In genomic region chr1:228154685-228155571, GRCh38 we compare ENCODE assay signal across 7 cellular contexts. TPM values are rescaled to one million over a fixed set of nuclear protein-coding genes. Genes with fewer than 3 reads are reported as not detected.
A peak's percentile ranks its signal among the peaks of the same experiment; 100 is the strongest.
DNase-seq lines count a peak whose midpoint lies in the region; ATAC-seq and TF ChIP-seq lines count a peak whose summit lies in the region.

No MANE protein-coding gene starts in this region.

- no peak overlapping the region for H2AFZ ChIP-seq in PC-3 (ENCODE audit: low read length)

- H3K27ac ChIP-seq in PC-3 (ENCODE audit: low read length) = no peak overlapping the region

- no peak overlapping the region for H3K4me3 Mint-ChIP-seq in central memory CD8-positive, alpha-beta T cell

- H3K4me1 Mint-ChIP-seq in central memory CD8-positive, alpha-beta T cell = peaks cover 6% of the 10 kb centered on the region

- peaks cover 20% of the 10 kb centered on the region for H3K36me3 Mint-ChIP-seq in central memory CD8-positive, alpha-beta T cell (ENCODE audit: insufficient read depth)

- H3K9ac ChIP-seq in PC-3 (ENCODE audit: low read length) = no peak overlapping the region

- no peaks in the 10 kb centered on the region for H4K20me1 ChIP-seq in PC-3 (ENCODE audit: low read length)

- H3K36me3 ChIP-seq in PC-3 (ENCODE audit: low read depth, low read length) = no peaks in the 10 kb centered on the region

- no TSS peak for BruUV-seq in PC-3 (replicated peaks; lab: Mats Ljungman, UMichigan)

- H3K4me2 ChIP-seq in PC-3 (ENCODE audit: low read length) = no peak overlapping the region

- TF ChIP-seq RAD21 in Ishikawa (IDR thresholded peaks at IDR 0.05; ENCODE audit: low read depth) = no peak

- H3F3A ChIP-seq in PC-3 (ENCODE audit: low read length, unreplicated experiment) = no peaks in the 10 kb centered on the region

- ATAC-seq in PC-3 (peak; percentile 28), HG02970 (IDR thresholded peaks at IDR 0.05; ENCODE audit: low FRiP score, unreplicated experiment) (no peak)
- ATAC-seq in central memory CD8-positive, alpha-beta T cell (replicated peaks; ENCODE audit: extremely low read depth, poor library complexity, severe bottlenecking) = no peak

- no peaks in the 10 kb centered on the region for H3K9me2 ChIP-seq in PC-3 (replicated peaks; ENCODE audit: low read length)

- H3K27ac Mint-ChIP-seq in central memory CD8-positive, alpha-beta T cell (ENCODE audit: low read depth) = peak overlapping the region; percentile 38

- no peak for DNase-seq in PC-3
- DNase-seq in central memory CD8-positive, alpha-beta T cell (ENCODE audit: low spot score in 2 of 2) = no peak
- DNase-seq in stimulated activated CD4-positive, alpha-beta T cell treated with anti-CD3 and anti-CD28 coated beads, Interleukin-1b, Interleukin-23, amount 100 ng/mL, for 48 hours = peak; percentile 67
- no peak for DNase-seq in hepatic stellate cell (ENCODE audit: low spot score)
- DNase-seq in 8988T = no peak

- no peaks in the 10 kb centered on the region for H3K27me3 Mint-ChIP-seq in central memory CD8-positive, alpha-beta T cell

- POLR2A ChIA-PET in PC-3 (lab: Charles Lee; ENCODE audit: unreplicated experiment) = no interaction called here

- peak; percentile 56; the same call in 1 of the 2 replicates for TF ChIP-seq EP300 in Ishikawa (IDR thresholded peaks at IDR 0.05; ENCODE audit: borderline replicate concordance)

- no peak for TF ChIP-seq CTCF in PC-3 (conservative IDR thresholded peaks at IDR 0.05; ENCODE audit: low read depth, low read length)

- intact Hi-C loops in PC-3 (cut with micrococcal nuclease) = no loop called here

- no peaks in the 10 kb centered on the region for H3K4me1 ChIP-seq in PC-3 (ENCODE audit: insufficient read depth, low read length)

- no peaks in the 10 kb centered on the region for H3K9me3 Mint-ChIP-seq in central memory CD8-positive, alpha-beta T cell

- no peak overlapping the region for H3K4me3 ChIP-seq in PC-3 (ENCODE audit: low read length)

- H3K27me3 ChIP-seq in PC-3 (ENCODE audit: low read length) = no peaks in the 10 kb centered on the region

- H3K79me2 ChIP-seq in PC-3 (ENCODE audit: low read length) = no peaks in the 10 kb centered on the region

- CTCF ChIA-PET in PC-3 (lab: Charles Lee) = no interaction called here

- no peaks in the 10 kb centered on the region for H3K9me3 ChIP-seq in PC-3 (ENCODE audit: low read length)

TF ChIP-seq in Ishikawa, 13 proteins besides CTCF, POLR2A, EP300 and RAD21:
- peak; percentile 75 for TF ChIP-seq ZBTB7A (IDR thresholded peaks at IDR 0.05; ENCODE audit: low read depth)
- TF ChIP-seq MAX (IDR thresholded peaks at IDR 0.05) = peak; percentile 78
- TF ChIP-seq NFIC (IDR thresholded peaks at IDR 0.05) = peak; percentile 50; the same call in 1 of the 2 replicates
- TF ChIP-seq FOXM1 (IDR thresholded peaks at IDR 0.05; ENCODE audit: borderline replicate concordance, low read depth) = no peak
- TF ChIP-seq TCF12 (IDR thresholded peaks at IDR 0.05; ENCODE audit: low read depth) = peak; percentile 73
- TF ChIP-seq CEBPB (IDR thresholded peaks at IDR 0.05) = no peak
- no peak for TF ChIP-seq YY1 (IDR thresholded peaks at IDR 0.05; ENCODE audit: low read depth)
- no peak; the same call in 1 of the 2 replicates for TF ChIP-seq TEAD4 (IDR thresholded peaks at IDR 0.05)
- no peak for TF ChIP-seq USF1 (IDR thresholded peaks at IDR 0.05)
- no peak for TF ChIP-seq CREB1 (IDR thresholded peaks at IDR 0.05; ENCODE audit: low read depth)
- TF ChIP-seq TAF1 (IDR thresholded peaks at IDR 0.05; ENCODE audit: low read depth) = no peak
- TF ChIP-seq REST (IDR thresholded peaks at IDR 0.05; ENCODE audit: low read depth) = no peak
- TF ChIP-seq EGR1 (IDR thresholded peaks at IDR 0.05) = peak; percentile 81
TF ChIP-seq in Ishikawa: peak in this region for 5.

RNA-seq across cellular contexts. Expression of gene GJC2, which starts 5.2 kb away (rescaled TPM):
- total RNA-seq in PC-3 (2014; rRNA removed) = 1.2 and 2.2 TPM in 2 replicates

RNA-seq across cellular contexts. Expression of gene IBA57, which starts 10.7 kb away (rescaled TPM):
- total RNA-seq in PC-3 (2014; rRNA removed) = 13.3 and 18.3 TPM in 2 replicates

RNA-seq across cellular contexts. Expression of gene GUK1, which starts 14.8 kb away (rescaled TPM):
- 996 and 1,117 TPM in 2 replicates for total RNA-seq in PC-3 (2014; rRNA removed)

RNA-seq across cellular contexts. Expression of gene MRPL55, which starts 45.8 kb away (rescaled TPM):
- 343 and 375 TPM in 2 replicates for total RNA-seq in PC-3 (2014; rRNA removed)

RNA-seq across cellular contexts. Expression of gene C1orf35, which starts 51.8 kb away (rescaled TPM):
- 63.3 and 93.0 TPM in 2 replicates for total RNA-seq in PC-3 (2014; rRNA removed)
